ENCODE assay signal across 9 cellular contexts in the genomic region with DNA sequence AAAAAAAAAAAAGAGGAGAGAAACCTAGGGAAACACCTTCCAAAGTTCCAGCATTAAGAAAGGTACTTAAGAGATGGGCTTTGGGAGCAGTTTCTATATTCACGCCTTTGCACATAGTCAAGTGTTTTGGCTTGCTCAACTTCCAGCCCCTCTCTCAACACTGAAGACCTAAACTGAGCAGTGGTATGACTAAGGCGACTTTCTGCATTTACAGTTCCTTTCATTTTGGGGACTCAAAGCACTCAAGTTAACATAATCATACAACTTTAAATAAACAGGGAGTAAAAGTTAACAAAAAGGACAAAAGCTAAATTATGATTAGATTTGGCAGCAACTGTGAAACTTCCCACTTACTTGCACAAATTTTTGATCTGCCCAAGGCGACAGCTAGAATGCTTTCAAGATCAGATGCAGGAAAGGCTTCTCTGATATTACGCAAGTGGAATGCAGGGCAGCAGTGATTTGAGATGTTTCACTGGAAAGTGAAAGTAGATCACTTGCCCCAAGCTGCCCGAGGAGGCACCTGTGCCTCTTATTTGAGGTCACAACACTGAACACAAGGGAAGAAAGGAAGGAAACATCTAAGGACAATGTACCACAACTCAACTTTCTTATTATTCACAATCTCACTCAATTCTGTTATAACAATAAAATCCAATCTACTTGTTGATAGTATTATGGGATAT.
DNase-seq lines count a peak whose midpoint lies in the region; ATAC-seq and TF ChIP-seq lines count a peak whose summit lies in the region.
"Had no signal": no experiment of that assay in that cellular context is flagged by ENCODE, and none has a peak within 500 bp of the region (broad histone marks: within the 10 kb centered on the region; RNA-seq: fewer than 3 reads in every experiment).

No MANE protein-coding gene starts in this region.

- H3K27ac Mint-ChIP-seq in CD8-positive, alpha-beta memory T cell: peak overlapping the region in 4 of 8 donors; percentile 4 to 16 (median 10)
- no peak overlapping the region for H3K27ac Mint-ChIP-seq in glutamatergic neuron (ENCODE audit: unreplicated experiment)

- H3K9me3 ChIP-seq in CD8-positive, alpha-beta memory T cell (ENCODE audit: low read length): no peaks in the 10 kb centered on the region
- no peaks in the 10 kb centered on the region for H3K9me3 ChIP-seq in lung (ENCODE audit: control insufficient read depth in 2 of 2, insufficient read depth in 1 of 2, low read length in 1 of 2)
- H3K9me3 ChIP-seq in vagina: no peaks in the 10 kb centered on the region

- intact Hi-C loops in vagina (cut with DNase I) (no loop called here), dorsolateral prefrontal cortex (cut with DNase I) (loop anchor here (5.0 kb wide), 3 partner anchors 513 to 773 kb away; a partner anchor contains a TSS)

- ATAC-seq in HG03159 (IDR thresholded peaks at IDR 0.05; ENCODE audit: unreplicated experiment) (peak; percentile 57), lung (ENCODE audit: insufficient read depth, low FRiP score) (peak; percentile 60), HG02852 (IDR thresholded peaks at IDR 0.05; ENCODE audit: unreplicated experiment) (no peak)
- ATAC-seq in activated T-cell treated with anti-CD3 and anti-CD28 coated beads, Interleukin-2, amount 50 U/mL, for 4 hours: peak in 1 of 2 donors; percentile 48

- DNase-seq in CD8-positive, alpha-beta memory T cell: peak in 4 of 5 donors; percentile 3 to 48 (median 30)
- DNase-seq in activated T-cell treated with anti-CD3 and anti-CD28 coated beads, Interleukin-2, amount 50 U/mL, for 4 hours: peak; percentile 6
- DNase-seq in lung (ENCODE audit: low spot score): peak; percentile 42
- DNase-seq in glutamatergic neuron: no peak
- no peak for DNase-seq in vagina (ENCODE audit: extremely low spot score in 2 of 2)
- DNase-seq in dorsolateral prefrontal cortex: no peak

- peak overlapping the region in 6 of 7 donors; percentile 37 to 80 (median 66) for H3K4me3 Mint-ChIP-seq in CD8-positive, alpha-beta memory T cell
- H3K4me3 Mint-ChIP-seq in activated T-cell treated with anti-CD3 and anti-CD28 coated beads, Interleukin-2, amount 50 U/mL, for 4 hours: peak overlapping the region; percentile 58
- no peak overlapping the region for H3K4me3 Mint-ChIP-seq in glutamatergic neuron (ENCODE audit: unreplicated experiment)

- CTCF ChIA-PET in CD8-positive, alpha-beta memory T cell (lab: Charles Lee): interaction anchor here (0.8 to 1.5 kb wide), 2 partner anchors 18 to 295 kb away, joined by 3 to 4 read pairs; no protein-coding TSS in a partner anchor

- no peaks in the 10 kb centered on the region for H3K9me3 Mint-ChIP-seq in CD8-positive, alpha-beta memory T cell
- H3K9me3 Mint-ChIP-seq in activated T-cell treated with anti-CD3 and anti-CD28 coated beads, Interleukin-2, amount 50 U/mL, for 4 hours: no peaks in the 10 kb centered on the region
- H3K9me3 Mint-ChIP-seq in glutamatergic neuron (ENCODE audit: unreplicated experiment): no peaks in the 10 kb centered on the region

- H3K27ac ChIP-seq in CD8-positive, alpha-beta memory T cell (ENCODE audit: low read depth, low read length): no peak overlapping the region
- H3K27ac ChIP-seq in lung (ENCODE audit: low read depth in 1 of 2, low read length in 1 of 2): peak overlapping the region in 1 of 2 donors; percentile 15
- no peak overlapping the region for H3K27ac ChIP-seq in vagina
- peak overlapping the region in 13 of 59 donors; percentile 0 to 61 (median 23) for H3K27ac ChIP-seq in dorsolateral prefrontal cortex
- H3K27ac ChIP-seq: skin epidermis had no signal

- 17 to 21% methylated on average over 5 of the region's 5 CpGs for WGBS in lung, 2 donors

- TF ChIP-seq POLR2A in vagina (IDR thresholded peaks at IDR 0.05): no peak

- POLR2A ChIA-PET in CD8-positive, alpha-beta memory T cell (lab: Charles Lee): no interaction called here

- peak overlapping the region; percentile 29 for H3K4me3 ChIP-seq in CD8-positive, alpha-beta memory T cell (ENCODE audit: low read length)
- H3K4me3 ChIP-seq in lung (no peak overlapping the region), vagina (no peak overlapping the region), dorsolateral prefrontal cortex (peak overlapping the region in 13 of 59 donors; percentile 2 to 38 (median 8))
- H3K4me3 ChIP-seq: skin epidermis had no signal

- peaks cover 7 to 21% (median 15%) of the 10 kb centered on the region in 3 donors for H3K4me1 Mint-ChIP-seq in CD8-positive, alpha-beta memory T cell
- peaks cover 13% of the 10 kb centered on the region for H3K4me1 Mint-ChIP-seq in activated T-cell treated with anti-CD3 and anti-CD28 coated beads, Interleukin-2, amount 50 U/mL, for 4 hours (ENCODE audit: low read depth)
- H3K4me1 Mint-ChIP-seq in glutamatergic neuron (ENCODE audit: low read depth, unreplicated experiment): peaks cover 38% of the 10 kb centered on the region

- no peaks in the 10 kb centered on the region for H3K36me3 Mint-ChIP-seq in CD8-positive, alpha-beta memory T cell
- H3K36me3 Mint-ChIP-seq in activated T-cell treated with anti-CD3 and anti-CD28 coated beads, Interleukin-2, amount 50 U/mL, for 4 hours (ENCODE audit: insufficient read depth): no peaks in the 10 kb centered on the region
- H3K36me3 Mint-ChIP-seq in glutamatergic neuron (ENCODE audit: unreplicated experiment): no peaks in the 10 kb centered on the region

- H3K27me3 ChIP-seq in CD8-positive, alpha-beta memory T cell (ENCODE audit: insufficient read depth, low read length, poor library complexity, severe bottlenecking): no peaks in the 10 kb centered on the region
- H3K27me3 ChIP-seq in lung (ENCODE audit: control insufficient read depth, insufficient read depth): no peaks in the 10 kb centered on the region
- H3K27me3 ChIP-seq in vagina: no peaks in the 10 kb centered on the region
- H3K27me3 ChIP-seq in dorsolateral prefrontal cortex: peaks cover 0 to 37% (median 3%) of the 10 kb centered on the region in 45 donors

- H3K36me3 ChIP-seq in CD8-positive, alpha-beta memory T cell (ENCODE audit: insufficient read depth, low read length): no peaks in the 10 kb centered on the region
- H3K36me3 ChIP-seq in lung (ENCODE audit: control insufficient read depth in 2 of 2, insufficient read depth in 2 of 2, low read length in 2 of 2) (no peaks in the 10 kb centered on the region), vagina (no peaks in the 10 kb centered on the region)

- no peaks in the 10 kb centered on the region for H3K4me1 ChIP-seq in CD8-positive, alpha-beta memory T cell (ENCODE audit: insufficient read depth, low read length)
- H3K4me1 ChIP-seq in lung (ENCODE audit: control insufficient read depth in 2 of 2, insufficient read depth in 2 of 2, low read length in 2 of 2) (no peaks in the 10 kb centered on the region), vagina (no peaks in the 10 kb centered on the region)

- peaks cover 0 to 5% of the 10 kb centered on the region in 2 donors for H3K27me3 Mint-ChIP-seq in CD8-positive, alpha-beta memory T cell
- no peaks in the 10 kb centered on the region for H3K27me3 Mint-ChIP-seq in activated T-cell treated with anti-CD3 and anti-CD28 coated beads, Interleukin-2, amount 50 U/mL, for 4 hours (ENCODE audit: low read depth)
- H3K27me3 Mint-ChIP-seq in glutamatergic neuron (ENCODE audit: unreplicated experiment): no peaks in the 10 kb centered on the region

- no peak for TF ChIP-seq CTCF in lung (IDR thresholded peaks at IDR 0.05; ENCODE audit: control extremely low read depth, extremely low read depth)
- TF ChIP-seq CTCF in glutamatergic neuron (IDR thresholded peaks at IDR 0.05; ENCODE audit: partially characterized antibody, unreplicated experiment): no peak
- no peak for TF ChIP-seq CTCF in vagina (IDR thresholded peaks at IDR 0.05)
- no peak for TF ChIP-seq CTCF in dorsolateral prefrontal cortex (IDR thresholded peaks at IDR 0.05 in 54 of 56, conservative IDR thresholded peaks at IDR 0.05 in 2 of 56; ENCODE audit: low read depth in 1 of 56, partially characterized antibody in 56 of 56)

Comparison
In these comparisons a context has a peak if more than half of its experiments do, and no peak if none do; other contexts are left out.
1. DNase-seq: peak in CD8-positive, alpha-beta memory T cell (4 of 5), activated T-cell treated with anti-CD3 and anti-CD28 coated beads, Interleukin-2, amount 50 U/mL, for 4 hours (single experiment) and lung (single experiment); none in glutamatergic neuron (single experiment), vagina (0 of 2) and dorsolateral prefrontal cortex (0 of 10).